ENCODE assay signal across 1 cellular context in the genomic region with DNA sequence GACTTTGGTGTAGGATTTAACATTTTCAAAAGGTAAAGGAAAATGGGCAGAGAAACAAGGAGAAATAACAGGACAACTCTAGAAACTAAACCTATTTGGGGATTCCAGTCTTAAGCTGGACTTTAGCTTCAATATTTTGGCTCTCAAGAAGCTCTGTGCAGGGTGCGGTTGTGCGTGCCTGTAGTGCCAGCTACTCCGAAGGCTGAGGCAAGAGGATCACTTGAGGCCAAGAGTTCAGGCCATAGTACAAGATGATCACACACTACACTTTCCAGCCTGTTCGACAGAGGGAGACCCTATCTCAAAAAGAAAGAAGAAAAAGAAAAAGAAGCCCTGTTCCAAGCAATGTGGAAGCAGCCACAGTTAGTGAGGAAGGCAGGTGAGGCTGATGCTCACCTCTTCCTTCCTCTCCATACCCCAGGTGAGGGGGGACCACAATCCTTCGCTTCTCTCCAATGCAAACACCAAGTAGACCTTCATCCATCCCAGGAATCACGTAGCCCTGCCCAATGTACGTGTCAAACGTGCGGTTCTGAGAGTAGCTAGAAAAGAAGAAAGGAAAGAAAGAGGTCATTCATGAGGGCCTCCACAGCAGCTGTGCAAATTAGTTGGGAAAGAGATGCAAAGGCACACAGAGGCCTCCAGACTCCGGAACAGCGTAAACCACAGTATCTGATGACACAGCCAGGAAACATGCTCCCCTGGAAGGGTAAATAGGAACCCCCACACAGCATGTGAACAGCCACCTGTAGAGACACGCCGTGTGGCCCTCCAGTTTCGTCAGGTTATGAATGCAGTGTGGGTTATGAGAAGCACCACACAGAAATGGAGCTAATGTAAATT.
TF ChIP-seq lines count a peak whose summit lies in the region.
"Not testable (repeated sequence)": the region's sequence is repeated elsewhere in the genome, so short reads cannot be mapped to it uniquely, and the experiment has no call there.

No MANE protein-coding gene starts in this region.

TF ChIP-seq in HepG2, 621 proteins besides CTCF, POLR2A, EP300 and RAD21 (continued from another document and continues in another):
- peak; percentile 58; the same call in 1 of the 2 replicates for TF ChIP-seq ZC3H13 (CRISPR knock-in tag; IDR thresholded peaks at IDR 0.05)
- TF ChIP-seq MED1 (CRISPR knock-in tag; IDR thresholded peaks at IDR 0.05): peak; percentile 98
- TF ChIP-seq, protein P1, sequence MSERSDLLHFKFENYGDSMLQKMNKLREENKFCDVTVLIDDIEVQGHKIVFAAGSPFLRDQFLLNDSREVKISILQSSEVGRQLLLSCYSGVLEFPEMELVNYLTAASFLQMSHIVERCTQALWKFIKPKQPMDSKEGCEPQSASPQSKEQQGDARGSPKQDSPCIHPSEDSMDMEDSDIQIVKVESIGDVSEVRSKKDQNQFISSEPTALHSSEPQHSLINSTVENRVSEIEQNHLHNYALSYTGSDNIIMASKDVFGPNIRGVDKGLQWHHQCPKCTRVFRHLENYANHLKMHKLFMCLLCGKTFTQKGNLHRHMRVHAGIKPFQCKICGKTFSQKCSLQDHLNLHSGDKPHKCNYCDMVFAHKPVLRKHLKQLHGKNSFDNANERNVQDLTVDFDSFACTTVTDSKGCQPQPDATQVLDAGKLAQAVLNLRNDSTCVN (CRISPR knock-in tag; IDR thresholded peaks at IDR 0.05; ENCODE audit: borderline replicate concordance): peak; percentile 88; the same call in 1 of the 2 replicates
- peak; percentile 82 for TF ChIP-seq MED8 (CRISPR knock-in tag; IDR thresholded peaks at IDR 0.05; ENCODE audit: insufficient replicate concordance)
- TF ChIP-seq RXRA (CRISPR knock-in tag; IDR thresholded peaks at IDR 0.05): peak; percentile 84
- peak; percentile 63; the same call in 1 of the 2 replicates for TF ChIP-seq ZNF547 (CRISPR knock-in tag; IDR thresholded peaks at IDR 0.05)
- peak; percentile 47; the same call in 1 of the 2 replicates for TF ChIP-seq FOSL1 (CRISPR knock-in tag; IDR thresholded peaks at IDR 0.05; ENCODE audit: borderline replicate concordance)
- TF ChIP-seq, protein P2, sequence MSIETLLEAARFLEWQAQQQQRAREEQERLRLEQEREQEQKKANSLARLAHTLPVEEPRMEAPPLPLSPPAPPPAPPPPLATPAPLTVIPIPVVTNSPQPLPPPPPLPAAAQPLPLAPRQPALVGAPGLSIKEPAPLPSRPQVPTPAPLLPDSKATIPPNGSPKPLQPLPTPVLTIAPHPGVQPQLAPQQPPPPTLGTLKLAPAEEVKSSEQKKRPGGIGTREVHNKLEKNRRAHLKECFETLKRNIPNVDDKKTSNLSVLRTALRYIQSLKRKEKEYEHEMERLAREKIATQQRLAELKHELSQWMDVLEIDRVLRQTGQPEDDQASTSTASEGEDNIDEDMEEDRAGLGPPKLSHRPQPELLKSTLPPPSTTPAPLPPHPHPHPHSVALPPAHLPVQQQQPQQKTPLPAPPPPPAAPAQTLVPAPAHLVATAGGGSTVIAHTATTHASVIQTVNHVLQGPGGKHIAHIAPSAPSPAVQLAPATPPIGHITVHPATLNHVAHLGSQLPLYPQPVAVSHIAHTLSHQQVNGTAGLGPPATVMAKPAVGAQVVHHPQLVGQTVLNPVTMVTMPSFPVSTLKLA (IDR thresholded peaks at IDR 0.05): peak; percentile 57
- peak; percentile 95; the same call in 1 of the 2 replicates for TF ChIP-seq RCOR2 (CRISPR knock-in tag; IDR thresholded peaks at IDR 0.05)
- TF ChIP-seq SALL1 (CRISPR knock-in tag; IDR thresholded peaks at IDR 0.05): peak; percentile 90
- TF ChIP-seq NR2F6 (IDR thresholded peaks at IDR 0.05): peak; percentile 87
- peak; percentile 89 for TF ChIP-seq NR2F6 (CRISPR knock-in tag; IDR thresholded peaks at IDR 0.05)
- TF ChIP-seq SP5 (CRISPR knock-in tag; IDR thresholded peaks at IDR 0.05; ENCODE audit: borderline replicate concordance, low read depth): peak; percentile 55
- TF ChIP-seq TARDBP (CRISPR knock-in tag; IDR thresholded peaks at IDR 0.05): peak; percentile 74
- TF ChIP-seq, protein P3, sequence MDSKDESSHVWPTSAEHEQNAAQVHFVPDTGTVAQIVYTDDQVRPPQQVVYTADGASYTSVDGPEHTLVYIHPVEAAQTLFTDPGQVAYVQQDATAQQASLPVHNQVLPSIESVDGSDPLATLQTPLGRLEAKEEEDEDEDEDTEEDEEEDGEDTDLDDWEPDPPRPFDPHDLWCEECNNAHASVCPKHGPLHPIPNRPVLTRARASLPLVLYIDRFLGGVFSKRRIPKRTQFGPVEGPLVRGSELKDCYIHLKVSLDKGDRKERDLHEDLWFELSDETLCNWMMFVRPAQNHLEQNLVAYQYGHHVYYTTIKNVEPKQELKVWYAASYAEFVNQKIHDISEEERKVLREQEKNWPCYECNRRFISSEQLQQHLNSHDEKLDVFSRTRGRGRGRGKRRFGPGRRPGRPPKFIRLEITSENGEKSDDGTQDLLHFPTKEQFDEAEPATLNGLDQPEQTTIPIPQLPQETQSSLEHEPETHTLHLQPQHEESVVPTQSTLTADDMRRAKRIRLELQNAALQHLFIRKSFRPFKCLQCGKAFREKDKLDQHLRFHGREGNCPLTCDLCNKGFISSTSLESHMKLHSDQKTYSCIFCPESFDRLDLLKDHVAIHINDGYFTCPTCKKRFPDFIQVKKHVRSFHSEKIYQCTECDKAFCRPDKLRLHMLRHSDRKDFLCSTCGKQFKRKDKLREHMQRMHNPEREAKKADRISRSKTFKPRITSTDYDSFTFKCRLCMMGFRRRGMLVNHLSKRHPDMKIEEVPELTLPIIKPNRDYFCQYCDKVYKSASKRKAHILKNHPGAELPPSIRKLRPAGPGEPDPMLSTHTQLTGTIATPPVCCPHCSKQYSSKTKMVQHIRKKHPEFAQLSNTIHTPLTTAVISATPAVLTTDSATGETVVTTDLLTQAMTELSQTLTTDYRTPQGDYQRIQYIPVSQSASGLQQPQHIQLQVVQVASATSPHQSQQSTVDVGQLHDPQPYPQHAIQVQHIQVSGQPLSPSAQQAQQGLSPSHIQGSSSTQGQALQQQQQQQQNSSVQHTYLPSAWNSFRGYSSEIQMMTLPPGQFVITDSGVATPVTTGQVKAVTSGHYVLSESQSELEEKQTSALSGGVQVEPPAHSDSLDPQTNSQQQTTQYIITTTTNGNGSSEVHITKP (CRISPR knock-in tag; IDR thresholded peaks at IDR 0.05; ENCODE audit: low read depth): peak; percentile 61; the same call in 1 of the 2 replicates
- 0 out of 2 replicates have a peak, but pooled peaks have one; percentile 1 for TF ChIP-seq SIN3A (IDR thresholded peaks at IDR 0.05; ENCODE audit: borderline replicate concordance, low read depth, low read length)
- TF ChIP-seq CREM (IDR thresholded peaks at IDR 0.05): peak; percentile 78; the same call in 1 of the 2 replicates
- TF ChIP-seq CREM (CRISPR knock-in tag; IDR thresholded peaks at IDR 0.05): not testable (repeated sequence)
- TF ChIP-seq, protein P4, sequence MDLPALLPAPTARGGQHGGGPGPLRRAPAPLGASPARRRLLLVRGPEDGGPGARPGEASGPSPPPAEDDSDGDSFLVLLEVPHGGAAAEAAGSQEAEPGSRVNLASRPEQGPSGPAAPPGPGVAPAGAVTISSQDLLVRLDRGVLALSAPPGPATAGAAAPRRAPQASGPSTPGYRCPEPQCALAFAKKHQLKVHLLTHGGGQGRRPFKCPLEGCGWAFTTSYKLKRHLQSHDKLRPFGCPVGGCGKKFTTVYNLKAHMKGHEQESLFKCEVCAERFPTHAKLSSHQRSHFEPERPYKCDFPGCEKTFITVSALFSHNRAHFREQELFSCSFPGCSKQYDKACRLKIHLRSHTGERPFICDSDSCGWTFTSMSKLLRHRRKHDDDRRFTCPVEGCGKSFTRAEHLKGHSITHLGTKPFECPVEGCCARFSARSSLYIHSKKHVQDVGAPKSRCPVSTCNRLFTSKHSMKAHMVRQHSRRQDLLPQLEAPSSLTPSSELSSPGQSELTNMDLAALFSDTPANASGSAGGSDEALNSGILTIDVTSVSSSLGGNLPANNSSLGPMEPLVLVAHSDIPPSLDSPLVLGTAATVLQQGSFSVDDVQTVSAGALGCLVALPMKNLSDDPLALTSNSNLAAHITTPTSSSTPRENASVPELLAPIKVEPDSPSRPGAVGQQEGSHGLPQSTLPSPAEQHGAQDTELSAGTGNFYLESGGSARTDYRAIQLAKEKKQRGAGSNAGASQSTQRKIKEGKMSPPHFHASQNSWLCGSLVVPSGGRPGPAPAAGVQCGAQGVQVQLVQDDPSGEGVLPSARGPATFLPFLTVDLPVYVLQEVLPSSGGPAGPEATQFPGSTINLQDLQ (CRISPR knock-in tag; IDR thresholded peaks at IDR 0.05): peak; percentile 67; the same call in 1 of the 2 replicates
- peak; percentile 66; the same call in 1 of the 2 replicates for TF ChIP-seq ISL2 (CRISPR knock-in tag; IDR thresholded peaks at IDR 0.05)
- TF ChIP-seq ZNF543 (CRISPR knock-in tag; IDR thresholded peaks at IDR 0.05): 0 out of 2 replicates have a peak, but pooled peaks have one; percentile 44
- peak; percentile 61; the same call in 1 of the 2 replicates for TF ChIP-seq KLF6 (CRISPR knock-in tag; IDR thresholded peaks at IDR 0.05)
- peak; percentile 40; the same call in 1 of the 2 replicates for TF ChIP-seq GATAD1 (CRISPR knock-in tag; IDR thresholded peaks at IDR 0.05)
- peak; percentile 43; the same call in 1 of the 2 replicates for TF ChIP-seq SMAD3 (CRISPR knock-in tag; IDR thresholded peaks at IDR 0.05)
- peak; percentile 71; the same call in 1 of the 2 replicates for TF ChIP-seq ZMYM3 (CRISPR knock-in tag; IDR thresholded peaks at IDR 0.05)
- TF ChIP-seq MYC (CRISPR knock-in tag; IDR thresholded peaks at IDR 0.05; ENCODE audit: borderline replicate concordance): peak; percentile 91
- peak; percentile 77; the same call in 1 of the 2 replicates for TF ChIP-seq THAP11 (CRISPR knock-in tag; IDR thresholded peaks at IDR 0.05)
- 0 out of 2 replicates have a peak, but pooled peaks have one; percentile 41 for TF ChIP-seq ZNF317 (CRISPR knock-in tag; IDR thresholded peaks at IDR 0.05)
- TF ChIP-seq, protein P5, sequence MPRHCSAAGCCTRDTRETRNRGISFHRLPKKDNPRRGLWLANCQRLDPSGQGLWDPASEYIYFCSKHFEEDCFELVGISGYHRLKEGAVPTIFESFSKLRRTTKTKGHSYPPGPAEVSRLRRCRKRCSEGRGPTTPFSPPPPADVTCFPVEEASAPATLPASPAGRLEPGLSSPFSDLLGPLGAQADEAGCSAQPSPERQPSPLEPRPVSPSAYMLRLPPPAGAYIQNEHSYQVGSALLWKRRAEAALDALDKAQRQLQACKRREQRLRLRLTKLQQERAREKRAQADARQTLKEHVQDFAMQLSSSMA (CRISPR knock-in tag; IDR thresholded peaks at IDR 0.05): 0 out of 2 replicates have a peak, but pooled peaks have one; percentile 16
- TF ChIP-seq ETV5 (CRISPR knock-in tag; IDR thresholded peaks at IDR 0.05; ENCODE audit: borderline replicate concordance): peak; percentile 98
- TF ChIP-seq ZEB1 (IDR thresholded peaks at IDR 0.05; ENCODE audit: insufficient replicate concordance, low read depth): peak; percentile 96
- peak; percentile 33 for TF ChIP-seq ZNF883 (CRISPR knock-in tag; IDR thresholded peaks at IDR 0.05; ENCODE audit: not compliant biosample characterization)
- TF ChIP-seq, protein P6, sequence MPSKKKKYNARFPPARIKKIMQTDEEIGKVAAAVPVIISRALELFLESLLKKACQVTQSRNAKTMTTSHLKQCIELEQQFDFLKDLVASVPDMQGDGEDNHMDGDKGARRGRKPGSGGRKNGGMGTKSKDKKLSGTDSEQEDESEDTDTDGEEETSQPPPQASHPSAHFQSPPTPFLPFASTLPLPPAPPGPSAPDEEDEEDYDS (CRISPR knock-in tag; IDR thresholded peaks at IDR 0.05): peak; percentile 74
- TF ChIP-seq, protein P7, sequence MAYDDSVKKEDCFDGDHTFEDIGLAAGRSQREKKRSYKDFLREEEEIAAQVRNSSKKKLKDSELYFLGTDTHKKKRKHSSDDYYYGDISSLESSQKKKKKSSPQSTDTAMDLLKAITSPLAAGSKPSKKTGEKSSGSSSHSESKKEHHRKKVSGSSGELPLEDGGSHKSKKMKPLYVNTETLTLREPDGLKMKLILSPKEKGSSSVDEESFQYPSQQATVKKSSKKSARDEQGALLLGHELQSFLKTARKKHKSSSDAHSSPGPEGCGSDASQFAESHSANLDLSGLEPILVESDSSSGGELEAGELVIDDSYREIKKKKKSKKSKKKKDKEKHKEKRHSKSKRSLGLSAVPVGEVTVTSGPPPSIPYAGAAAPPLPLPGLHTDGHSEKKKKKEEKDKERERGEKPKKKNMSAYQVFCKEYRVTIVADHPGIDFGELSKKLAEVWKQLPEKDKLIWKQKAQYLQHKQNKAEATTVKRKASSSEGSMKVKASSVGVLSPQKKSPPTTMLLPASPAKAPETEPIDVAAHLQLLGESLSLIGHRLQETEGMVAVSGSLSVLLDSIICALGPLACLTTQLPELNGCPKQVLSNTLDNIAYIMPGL (CRISPR knock-in tag; IDR thresholded peaks at IDR 0.05; ENCODE audit: borderline replicate concordance in 1 of 2, low read depth in 1 of 2): peak; percentile 20 to 32; a peak in 1 of 4 replicates
- 0 out of 2 replicates have a peak, but pooled peaks have one; percentile 43 for TF ChIP-seq ZMAT3 (CRISPR knock-in tag; conservative IDR thresholded peaks at IDR 0.05)
- TF ChIP-seq ZFP36L1 (CRISPR knock-in tag; IDR thresholded peaks at IDR 0.05): 0 out of 2 replicates have a peak, but pooled peaks have one; percentile 58
- TF ChIP-seq ZNF451 (CRISPR knock-in tag; IDR thresholded peaks at IDR 0.05): 0 out of 2 replicates have a peak, but pooled peaks have one; percentile 51
- TF ChIP-seq ZNF335 (CRISPR knock-in tag; IDR thresholded peaks at IDR 0.05): peak; percentile 74; the same call in 1 of the 2 replicates
- TF ChIP-seq, protein P8, sequence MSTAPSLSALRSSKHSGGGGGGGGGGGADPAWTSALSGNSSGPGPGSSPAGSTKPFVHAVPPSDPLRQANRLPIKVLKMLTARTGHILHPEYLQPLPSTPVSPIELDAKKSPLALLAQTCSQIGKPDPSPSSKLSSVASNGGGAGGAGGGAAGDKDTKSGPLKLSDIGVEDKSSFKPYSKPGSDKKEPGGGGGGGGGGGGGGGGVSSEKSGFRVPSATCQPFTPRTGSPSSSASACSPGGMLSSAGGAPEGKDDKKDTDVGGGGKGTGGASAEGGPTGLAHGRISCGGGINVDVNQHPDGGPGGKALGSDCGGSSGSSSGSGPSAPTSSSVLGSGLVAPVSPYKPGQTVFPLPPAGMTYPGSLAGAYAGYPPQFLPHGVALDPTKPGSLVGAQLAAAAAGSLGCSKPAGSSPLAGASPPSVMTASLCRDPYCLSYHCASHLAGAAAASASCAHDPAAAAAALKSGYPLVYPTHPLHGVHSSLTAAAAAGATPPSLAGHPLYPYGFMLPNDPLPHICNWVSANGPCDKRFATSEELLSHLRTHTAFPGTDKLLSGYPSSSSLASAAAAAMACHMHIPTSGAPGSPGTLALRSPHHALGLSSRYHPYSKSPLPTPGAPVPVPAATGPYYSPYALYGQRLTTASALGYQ (CRISPR knock-in tag; IDR thresholded peaks at IDR 0.05): 0 out of 2 replicates have a peak, but pooled peaks have one; percentile 61
- peak; percentile 86 for TF ChIP-seq NCOA2 (CRISPR knock-in tag; IDR thresholded peaks at IDR 0.05)
- TF ChIP-seq, protein P9, sequence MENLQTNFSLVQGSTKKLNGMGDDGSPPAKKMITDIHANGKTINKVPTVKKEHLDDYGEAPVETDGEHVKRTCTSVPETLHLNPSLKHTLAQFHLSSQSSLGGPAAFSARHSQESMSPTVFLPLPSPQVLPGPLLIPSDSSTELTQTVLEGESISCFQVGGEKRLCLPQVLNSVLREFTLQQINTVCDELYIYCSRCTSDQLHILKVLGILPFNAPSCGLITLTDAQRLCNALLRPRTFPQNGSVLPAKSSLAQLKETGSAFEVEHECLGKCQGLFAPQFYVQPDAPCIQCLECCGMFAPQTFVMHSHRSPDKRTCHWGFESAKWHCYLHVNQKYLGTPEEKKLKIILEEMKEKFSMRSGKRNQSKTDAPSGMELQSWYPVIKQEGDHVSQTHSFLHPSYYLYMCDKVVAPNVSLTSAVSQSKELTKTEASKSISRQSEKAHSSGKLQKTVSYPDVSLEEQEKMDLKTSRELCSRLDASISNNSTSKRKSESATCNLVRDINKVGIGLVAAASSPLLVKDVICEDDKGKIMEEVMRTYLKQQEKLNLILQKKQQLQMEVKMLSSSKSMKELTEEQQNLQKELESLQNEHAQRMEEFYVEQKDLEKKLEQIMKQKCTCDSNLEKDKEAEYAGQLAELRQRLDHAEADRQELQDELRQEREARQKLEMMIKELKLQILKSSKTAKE (CRISPR knock-in tag; IDR thresholded peaks at IDR 0.05; ENCODE audit: borderline replicate concordance): peak; percentile 69
